Comparison of ENCODE assay signal across 1 cellular context in genomic region chr1:162317659-162318058, GRCh38.
TF ChIP-seq lines count a peak whose summit lies in the region.

No MANE protein-coding gene starts in this region.

TF ChIP-seq in K562, 482 proteins besides CTCF, POLR2A, EP300 and RAD21 (continued from another document):
- TF ChIP-seq ZNF639 (CRISPR knock-in tag; conservative IDR thresholded peaks at IDR 0.05 in 1 of 2, IDR thresholded peaks at IDR 0.05 in 1 of 2) = no peak
